Comparison of ENCODE assay signal across 1 cellular context in the genomic region with DNA sequence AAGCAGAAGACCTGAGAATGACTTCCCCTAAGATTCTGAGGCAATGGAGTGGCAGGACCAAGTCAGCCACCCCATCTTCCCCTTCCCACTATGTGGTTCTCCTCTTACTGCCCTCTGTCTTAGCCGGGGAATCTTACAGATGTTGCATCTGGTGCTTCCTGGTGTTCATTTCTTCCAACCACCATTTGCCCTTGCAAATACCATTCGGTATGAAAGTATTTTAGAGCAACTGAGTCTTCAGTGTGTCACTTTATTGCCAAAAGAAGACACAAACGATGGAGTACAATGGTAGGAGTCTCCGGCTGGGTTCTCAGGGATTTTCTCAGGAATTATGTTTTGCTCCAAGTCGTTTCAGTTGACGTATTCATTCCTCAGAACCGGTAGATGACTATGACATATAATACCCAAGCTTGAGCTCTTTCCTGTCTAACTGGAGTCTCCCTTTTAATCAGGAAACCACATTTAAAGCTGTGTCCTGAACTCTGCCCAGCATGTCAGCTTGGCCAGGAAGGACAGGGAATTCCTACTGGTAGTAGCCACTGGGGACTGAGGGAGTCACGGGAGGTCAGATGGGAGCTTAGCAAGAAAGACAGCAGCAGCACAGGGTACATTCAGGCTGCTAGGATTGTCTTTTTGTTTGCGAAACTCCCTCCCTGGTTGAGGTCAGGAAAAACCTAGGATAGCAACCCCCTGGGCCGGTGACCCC.
TF ChIP-seq lines count a peak whose summit lies in the region.

No MANE protein-coding gene starts in this region.

TF ChIP-seq in HepG2, 621 proteins besides CTCF, POLR2A, EP300 and RAD21 (continued from another document and continues in another):
- TF ChIP-seq, protein P1, sequence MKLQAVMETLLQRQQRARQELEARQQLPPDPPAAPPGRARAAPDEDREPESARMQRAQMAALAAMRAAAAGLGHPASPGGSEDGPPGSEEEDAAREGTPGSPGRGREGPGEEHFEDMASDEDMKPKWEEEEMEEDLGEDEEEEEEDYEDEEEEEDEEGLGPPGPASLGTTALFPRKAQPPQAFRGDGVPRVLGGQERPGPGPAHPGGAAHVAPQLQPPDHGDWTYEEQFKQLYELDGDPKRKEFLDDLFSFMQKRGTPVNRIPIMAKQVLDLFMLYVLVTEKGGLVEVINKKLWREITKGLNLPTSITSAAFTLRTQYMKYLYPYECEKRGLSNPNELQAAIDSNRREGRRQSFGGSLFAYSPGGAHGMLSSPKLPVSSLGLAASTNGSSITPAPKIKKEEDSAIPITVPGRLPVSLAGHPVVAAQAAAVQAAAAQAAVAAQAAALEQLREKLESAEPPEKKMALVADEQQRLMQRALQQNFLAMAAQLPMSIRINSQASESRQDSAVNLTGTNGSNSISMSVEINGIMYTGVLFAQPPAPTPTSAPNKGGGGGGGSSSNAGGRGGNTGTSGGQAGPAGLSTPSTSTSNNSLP (IDR thresholded peaks at IDR 0.05; ENCODE audit: low read depth, low read length) = 0 out of 2 replicates have a peak, but pooled peaks have one; percentile 28
- TF ChIP-seq ZC3H4 (CRISPR knock-in tag; IDR thresholded peaks at IDR 0.05; ENCODE audit: borderline replicate concordance) (no peak), BCL6 (CRISPR knock-in tag; IDR thresholded peaks at IDR 0.05) (peak; percentile 68), RXRB (CRISPR knock-in tag; IDR thresholded peaks at IDR 0.05; ENCODE audit: borderline replicate concordance) (peak; percentile 96), MTA1 (CRISPR knock-in tag; IDR thresholded peaks at IDR 0.05; ENCODE audit: borderline replicate concordance) (no peak), MEIS2 (CRISPR knock-in tag; IDR thresholded peaks at IDR 0.05) (no peak), ZNF292 (CRISPR knock-in tag; IDR thresholded peaks at IDR 0.05; ENCODE audit: borderline replicate concordance, low read depth) (peak; percentile 83; the same call in 1 of the 2 replicates), ASH2L (IDR thresholded peaks at IDR 0.05; ENCODE audit: insufficient read length, low read depth, low read length) (peak; percentile 16), HDAC2 (CRISPR knock-in tag; IDR thresholded peaks at IDR 0.05) (peak; percentile 85), SSRP1 (CRISPR knock-in tag; IDR thresholded peaks at IDR 0.05) (no peak), FOXP1 (IDR thresholded peaks at IDR 0.05) (no peak), FOXP1 (CRISPR knock-in tag; IDR thresholded peaks at IDR 0.05) (peak; percentile 48; the same call in 1 of the 2 replicates), JUND (CRISPR knock-in tag; IDR thresholded peaks at IDR 0.05) (peak; percentile 41; the same call in 1 of the 2 replicates), TEAD3 (CRISPR knock-in tag; optimal IDR thresholded peaks at IDR 0.05; ENCODE audit: borderline replicate concordance) (peak; percentile 80), ZKSCAN8 (CRISPR knock-in tag; IDR thresholded peaks at IDR 0.05; ENCODE audit: borderline replicate concordance) (no peak), MAFK (conservative IDR thresholded peaks at IDR 0.05 in 1 of 2, IDR thresholded peaks at IDR 0.05 in 1 of 2; ENCODE audit: low read length in 2 of 2) (no peak), SAP130 (CRISPR knock-in tag; IDR thresholded peaks at IDR 0.05; ENCODE audit: low read depth) (peak; percentile 82), SOX6 (IDR thresholded peaks at IDR 0.05) (no peak), SOX6 (CRISPR knock-in tag; IDR thresholded peaks at IDR 0.05) (peak; percentile 59; the same call in 1 of the 2 replicates), YY1 (IDR thresholded peaks at IDR 0.05; ENCODE audit: insufficient read depth, insufficient replicate concordance, low read depth, low read length) (no peak), HDAC1 (CRISPR knock-in tag; IDR thresholded peaks at IDR 0.05) (peak; percentile 58; the same call in 1 of the 2 replicates), MAZ (IDR thresholded peaks at IDR 0.05; ENCODE audit: borderline replicate concordance, low read depth, low read length) (no peak), MAZ (CRISPR knock-in tag; IDR thresholded peaks at IDR 0.05; ENCODE audit: low read depth) (no peak), KAT8 (CRISPR knock-in tag; IDR thresholded peaks at IDR 0.05) (no peak), KAT7 (CRISPR knock-in tag; IDR thresholded peaks at IDR 0.05; ENCODE audit: borderline replicate concordance) (no peak), HNF4A (CRISPR knock-in tag; IDR thresholded peaks at IDR 0.05) (peak; percentile 74)
- TF ChIP-seq, protein P2, sequence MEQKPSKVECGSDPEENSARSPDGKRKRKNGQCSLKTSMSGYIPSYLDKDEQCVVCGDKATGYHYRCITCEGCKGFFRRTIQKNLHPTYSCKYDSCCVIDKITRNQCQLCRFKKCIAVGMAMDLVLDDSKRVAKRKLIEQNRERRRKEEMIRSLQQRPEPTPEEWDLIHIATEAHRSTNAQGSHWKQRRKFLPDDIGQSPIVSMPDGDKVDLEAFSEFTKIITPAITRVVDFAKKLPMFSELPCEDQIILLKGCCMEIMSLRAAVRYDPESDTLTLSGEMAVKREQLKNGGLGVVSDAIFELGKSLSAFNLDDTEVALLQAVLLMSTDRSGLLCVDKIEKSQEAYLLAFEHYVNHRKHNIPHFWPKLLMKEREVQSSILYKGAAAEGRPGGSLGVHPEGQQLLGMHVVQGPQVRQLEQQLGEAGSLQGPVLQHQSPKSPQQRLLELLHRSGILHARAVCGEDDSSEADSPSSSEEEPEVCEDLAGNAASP (CRISPR knock-in tag; IDR thresholded peaks at IDR 0.05; ENCODE audit: borderline replicate concordance) = peak; percentile 97; the same call in 1 of the 2 replicates
- TF ChIP-seq, protein P3, sequence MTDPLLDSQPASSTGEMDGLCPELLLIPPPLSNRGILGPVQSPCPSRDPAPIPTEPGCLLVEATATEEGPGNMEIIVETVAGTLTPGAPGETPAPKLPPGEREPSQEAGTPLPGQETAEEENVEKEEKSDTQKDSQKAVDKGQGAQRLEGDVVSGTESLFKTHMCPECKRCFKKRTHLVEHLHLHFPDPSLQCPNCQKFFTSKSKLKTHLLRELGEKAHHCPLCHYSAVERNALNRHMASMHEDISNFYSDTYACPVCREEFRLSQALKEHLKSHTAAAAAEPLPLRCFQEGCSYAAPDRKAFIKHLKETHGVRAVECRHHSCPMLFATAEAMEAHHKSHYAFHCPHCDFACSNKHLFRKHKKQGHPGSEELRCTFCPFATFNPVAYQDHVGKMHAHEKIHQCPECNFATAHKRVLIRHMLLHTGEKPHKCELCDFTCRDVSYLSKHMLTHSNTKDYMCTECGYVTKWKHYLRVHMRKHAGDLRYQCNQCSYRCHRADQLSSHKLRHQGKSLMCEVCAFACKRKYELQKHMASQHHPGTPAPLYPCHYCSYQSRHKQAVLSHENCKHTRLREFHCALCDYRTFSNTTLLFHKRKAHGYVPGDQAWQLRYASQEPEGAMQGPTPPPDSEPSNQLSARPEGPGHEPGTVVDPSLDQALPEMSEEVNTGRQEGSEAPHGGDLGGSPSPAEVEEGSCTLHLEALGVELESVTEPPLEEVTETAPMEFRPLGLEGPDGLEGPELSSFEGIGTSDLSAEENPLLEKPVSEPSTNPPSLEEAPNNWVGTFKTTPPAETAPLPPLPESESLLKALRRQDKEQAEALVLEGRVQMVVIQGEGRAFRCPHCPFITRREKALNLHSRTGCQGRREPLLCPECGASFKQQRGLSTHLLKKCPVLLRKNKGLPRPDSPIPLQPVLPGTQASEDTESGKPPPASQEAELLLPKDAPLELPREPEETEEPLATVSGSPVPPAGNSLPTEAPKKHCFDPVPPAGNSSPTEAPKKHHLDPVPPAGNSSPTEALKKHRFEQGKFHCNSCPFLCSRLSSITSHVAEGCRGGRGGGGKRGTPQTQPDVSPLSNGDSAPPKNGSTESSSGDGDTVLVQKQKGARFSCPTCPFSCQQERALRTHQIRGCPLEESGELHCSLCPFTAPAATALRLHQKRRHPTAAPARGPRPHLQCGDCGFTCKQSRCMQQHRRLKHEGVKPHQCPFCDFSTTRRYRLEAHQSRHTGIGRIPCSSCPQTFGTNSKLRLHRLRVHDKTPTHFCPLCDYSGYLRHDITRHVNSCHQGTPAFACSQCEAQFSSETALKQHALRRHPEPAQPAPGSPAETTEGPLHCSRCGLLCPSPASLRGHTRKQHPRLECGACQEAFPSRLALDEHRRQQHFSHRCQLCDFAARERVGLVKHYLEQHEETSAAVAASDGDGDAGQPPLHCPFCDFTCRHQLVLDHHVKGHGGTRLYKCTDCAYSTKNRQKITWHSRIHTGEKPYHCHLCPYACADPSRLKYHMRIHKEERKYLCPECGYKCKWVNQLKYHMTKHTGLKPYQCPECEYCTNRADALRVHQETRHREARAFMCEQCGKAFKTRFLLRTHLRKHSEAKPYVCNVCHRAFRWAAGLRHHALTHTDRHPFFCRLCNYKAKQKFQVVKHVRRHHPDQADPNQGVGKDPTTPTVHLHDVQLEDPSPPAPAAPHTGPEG (CRISPR knock-in tag; IDR thresholded peaks at IDR 0.05) = peak; percentile 83; the same call in 1 of the 2 replicates
- TF ChIP-seq, protein P4, sequence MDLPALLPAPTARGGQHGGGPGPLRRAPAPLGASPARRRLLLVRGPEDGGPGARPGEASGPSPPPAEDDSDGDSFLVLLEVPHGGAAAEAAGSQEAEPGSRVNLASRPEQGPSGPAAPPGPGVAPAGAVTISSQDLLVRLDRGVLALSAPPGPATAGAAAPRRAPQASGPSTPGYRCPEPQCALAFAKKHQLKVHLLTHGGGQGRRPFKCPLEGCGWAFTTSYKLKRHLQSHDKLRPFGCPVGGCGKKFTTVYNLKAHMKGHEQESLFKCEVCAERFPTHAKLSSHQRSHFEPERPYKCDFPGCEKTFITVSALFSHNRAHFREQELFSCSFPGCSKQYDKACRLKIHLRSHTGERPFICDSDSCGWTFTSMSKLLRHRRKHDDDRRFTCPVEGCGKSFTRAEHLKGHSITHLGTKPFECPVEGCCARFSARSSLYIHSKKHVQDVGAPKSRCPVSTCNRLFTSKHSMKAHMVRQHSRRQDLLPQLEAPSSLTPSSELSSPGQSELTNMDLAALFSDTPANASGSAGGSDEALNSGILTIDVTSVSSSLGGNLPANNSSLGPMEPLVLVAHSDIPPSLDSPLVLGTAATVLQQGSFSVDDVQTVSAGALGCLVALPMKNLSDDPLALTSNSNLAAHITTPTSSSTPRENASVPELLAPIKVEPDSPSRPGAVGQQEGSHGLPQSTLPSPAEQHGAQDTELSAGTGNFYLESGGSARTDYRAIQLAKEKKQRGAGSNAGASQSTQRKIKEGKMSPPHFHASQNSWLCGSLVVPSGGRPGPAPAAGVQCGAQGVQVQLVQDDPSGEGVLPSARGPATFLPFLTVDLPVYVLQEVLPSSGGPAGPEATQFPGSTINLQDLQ (CRISPR knock-in tag; IDR thresholded peaks at IDR 0.05) = no peak
- TF ChIP-seq, protein P5, sequence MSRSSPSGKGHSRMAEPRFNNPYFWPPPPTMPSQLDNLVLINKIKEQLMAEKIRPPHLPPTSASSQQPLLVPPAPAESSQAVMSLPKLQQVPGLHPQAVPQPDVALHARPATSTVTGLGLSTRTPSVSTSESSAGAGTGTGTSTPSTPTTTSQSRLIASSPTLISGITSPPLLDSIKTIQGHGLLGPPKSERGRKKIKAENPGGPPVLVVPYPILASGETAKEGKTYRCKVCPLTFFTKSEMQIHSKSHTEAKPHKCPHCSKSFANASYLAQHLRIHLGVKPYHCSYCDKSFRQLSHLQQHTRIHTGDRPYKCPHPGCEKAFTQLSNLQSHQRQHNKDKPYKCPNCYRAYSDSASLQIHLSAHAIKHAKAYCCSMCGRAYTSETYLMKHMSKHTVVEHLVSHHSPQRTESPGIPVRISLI (CRISPR knock-in tag; IDR thresholded peaks at IDR 0.05; ENCODE audit: borderline replicate concordance) = no peak
- TF ChIP-seq, protein P6, sequence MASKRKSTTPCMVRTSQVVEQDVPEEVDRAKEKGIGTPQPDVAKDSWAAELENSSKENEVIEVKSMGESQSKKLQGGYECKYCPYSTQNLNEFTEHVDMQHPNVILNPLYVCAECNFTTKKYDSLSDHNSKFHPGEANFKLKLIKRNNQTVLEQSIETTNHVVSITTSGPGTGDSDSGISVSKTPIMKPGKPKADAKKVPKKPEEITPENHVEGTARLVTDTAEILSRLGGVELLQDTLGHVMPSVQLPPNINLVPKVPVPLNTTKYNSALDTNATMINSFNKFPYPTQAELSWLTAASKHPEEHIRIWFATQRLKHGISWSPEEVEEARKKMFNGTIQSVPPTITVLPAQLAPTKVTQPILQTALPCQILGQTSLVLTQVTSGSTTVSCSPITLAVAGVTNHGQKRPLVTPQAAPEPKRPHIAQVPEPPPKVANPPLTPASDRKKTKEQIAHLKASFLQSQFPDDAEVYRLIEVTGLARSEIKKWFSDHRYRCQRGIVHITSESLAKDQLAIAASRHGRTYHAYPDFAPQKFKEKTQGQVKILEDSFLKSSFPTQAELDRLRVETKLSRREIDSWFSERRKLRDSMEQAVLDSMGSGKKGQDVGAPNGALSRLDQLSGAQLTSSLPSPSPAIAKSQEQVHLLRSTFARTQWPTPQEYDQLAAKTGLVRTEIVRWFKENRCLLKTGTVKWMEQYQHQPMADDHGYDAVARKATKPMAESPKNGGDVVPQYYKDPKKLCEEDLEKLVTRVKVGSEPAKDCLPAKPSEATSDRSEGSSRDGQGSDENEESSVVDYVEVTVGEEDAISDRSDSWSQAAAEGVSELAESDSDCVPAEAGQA (IDR thresholded peaks at IDR 0.05; ENCODE audit: low read depth) = no peak
- TF ChIP-seq, protein P6 (CRISPR knock-in tag; IDR thresholded peaks at IDR 0.05; ENCODE audit: borderline replicate concordance) = no peak
- TF ChIP-seq, protein P7, sequence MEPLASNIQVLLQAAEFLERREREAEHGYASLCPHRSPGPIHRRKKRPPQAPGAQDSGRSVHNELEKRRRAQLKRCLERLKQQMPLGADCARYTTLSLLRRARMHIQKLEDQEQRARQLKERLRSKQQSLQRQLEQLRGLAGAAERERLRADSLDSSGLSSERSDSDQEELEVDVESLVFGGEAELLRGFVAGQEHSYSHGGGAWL (CRISPR knock-in tag; IDR thresholded peaks at IDR 0.05) = no peak
